16 cellular contexts compared by ENCODE assay signal in genomic region chrX:31356501-31357263, GRCh38.
"Had no signal": no experiment of that assay in that cellular context is flagged by ENCODE, and none has a peak within 500 bp of the region (broad histone marks: within the 10 kb centered on the region; RNA-seq: fewer than 3 reads in every experiment).

No MANE protein-coding gene starts in this region.

- H3K36me3 Mint-ChIP-seq: activated naive CD4-positive, alpha-beta T cell treated with anti-CD3 and anti-CD28 coated beads, Interleukin-2, amount 50 U/mL, for 24 hours; brain; stimulated activated effector memory CD8-positive, alpha-beta T cell treated with anti-CD3 and anti-CD28 coated beads, Interleukin-12 subunit alpha, Interleukin-12 subunit beta, amount 100 ng/mL, for 72 hours had no signal

- ATAC-seq: effector memory CD8-positive, alpha-beta T cell; gastroesophageal sphincter; left ventricle myocardium superior; right cardiac atrium; stimulated activated effector memory CD8-positive, alpha-beta T cell treated with anti-CD3 and anti-CD28 coated beads, Interleukin-12 subunit alpha, Interleukin-12 subunit beta, amount 100 ng/mL, for 72 hours had no signal

- H3K27ac Mint-ChIP-seq: activated naive CD4-positive, alpha-beta T cell treated with anti-CD3 and anti-CD28 coated beads, Interleukin-2, amount 50 U/mL, for 24 hours; activated T-cell treated with anti-CD3 and anti-CD28 coated beads, Interleukin-2, amount 50 U/mL, for 24 hours; dendritic cell treated with granulocyte-macrophage colony-stimulating factor and Interleukin-4, amounts not matched to agents 40 ng/mL and 50 ng/mL, for 4 days; effector memory CD8-positive, alpha-beta T cell; stimulated activated effector memory CD8-positive, alpha-beta T cell treated with anti-CD3 and anti-CD28 coated beads, Interleukin-12 subunit alpha, Interleukin-12 subunit beta, amount 100 ng/mL, for 72 hours had no signal

- H3K27me3 Mint-ChIP-seq: activated naive CD4-positive, alpha-beta T cell treated with anti-CD3 and anti-CD28 coated beads, Interleukin-2, amount 50 U/mL, for 24 hours; effector memory CD8-positive, alpha-beta T cell had no signal

- H3K27ac ChIP-seq: epithelial cell of prostate, gastroesophageal sphincter, thyroid gland had no signal

- H3K4me3 Mint-ChIP-seq: activated naive CD4-positive, alpha-beta T cell treated with anti-CD3 and anti-CD28 coated beads, Interleukin-2, amount 50 U/mL, for 24 hours; activated T-cell treated with anti-CD3 and anti-CD28 coated beads, Interleukin-2, amount 50 U/mL, for 24 hours; brain; dendritic cell treated with granulocyte-macrophage colony-stimulating factor and Interleukin-4, amounts not matched to agents 40 ng/mL and 50 ng/mL, for 4 days; effector memory CD8-positive, alpha-beta T cell; stimulated activated effector memory CD8-positive, alpha-beta T cell treated with anti-CD3 and anti-CD28 coated beads, Interleukin-12 subunit alpha, Interleukin-12 subunit beta, amount 100 ng/mL, for 72 hours had no signal

- H3K4me2 ChIP-seq: smooth muscle cell had no signal

- H3K36me3 ChIP-seq: gastroesophageal sphincter, thyroid gland had no signal

- H3K9me3 ChIP-seq: gastroesophageal sphincter, thyroid gland had no signal

- H3K4me1 Mint-ChIP-seq: activated naive CD4-positive, alpha-beta T cell treated with anti-CD3 and anti-CD28 coated beads, Interleukin-2, amount 50 U/mL, for 24 hours; stimulated activated effector memory CD8-positive, alpha-beta T cell treated with anti-CD3 and anti-CD28 coated beads, Interleukin-12 subunit alpha, Interleukin-12 subunit beta, amount 100 ng/mL, for 72 hours had no signal

- DNase-seq: activated effector memory CD4-positive, alpha-beta T cell treated with Interleukin-2 at 50 U/mL for 16 hours; activated T-cell treated with anti-CD3 and anti-CD28 coated beads, Interleukin-2, amount 50 U/mL, for 24 hours; cerebellar nuclear complex; effector memory CD8-positive, alpha-beta T cell; left ventricle myocardium superior; midbrain; posterior cingulate gyrus; right cardiac atrium; thyroid gland had no signal

- H3K4me3 ChIP-seq: gastroesophageal sphincter, smooth muscle cell, thyroid gland had no signal

- H3K27me3 ChIP-seq: gastroesophageal sphincter, thyroid gland had no signal

- H3K9me3 Mint-ChIP-seq: activated naive CD4-positive, alpha-beta T cell treated with anti-CD3 and anti-CD28 coated beads, Interleukin-2, amount 50 U/mL, for 24 hours; activated T-cell treated with anti-CD3 and anti-CD28 coated beads, Interleukin-2, amount 50 U/mL, for 24 hours; brain; dendritic cell treated with granulocyte-macrophage colony-stimulating factor and Interleukin-4, amounts not matched to agents 40 ng/mL and 50 ng/mL, for 4 days; stimulated activated effector memory CD8-positive, alpha-beta T cell treated with anti-CD3 and anti-CD28 coated beads, Interleukin-12 subunit alpha, Interleukin-12 subunit beta, amount 100 ng/mL, for 72 hours had no signal

- H3K4me1 ChIP-seq: thyroid gland had no signal
